ENCODE assay signal across 1 cellular context in the genomic region with DNA sequence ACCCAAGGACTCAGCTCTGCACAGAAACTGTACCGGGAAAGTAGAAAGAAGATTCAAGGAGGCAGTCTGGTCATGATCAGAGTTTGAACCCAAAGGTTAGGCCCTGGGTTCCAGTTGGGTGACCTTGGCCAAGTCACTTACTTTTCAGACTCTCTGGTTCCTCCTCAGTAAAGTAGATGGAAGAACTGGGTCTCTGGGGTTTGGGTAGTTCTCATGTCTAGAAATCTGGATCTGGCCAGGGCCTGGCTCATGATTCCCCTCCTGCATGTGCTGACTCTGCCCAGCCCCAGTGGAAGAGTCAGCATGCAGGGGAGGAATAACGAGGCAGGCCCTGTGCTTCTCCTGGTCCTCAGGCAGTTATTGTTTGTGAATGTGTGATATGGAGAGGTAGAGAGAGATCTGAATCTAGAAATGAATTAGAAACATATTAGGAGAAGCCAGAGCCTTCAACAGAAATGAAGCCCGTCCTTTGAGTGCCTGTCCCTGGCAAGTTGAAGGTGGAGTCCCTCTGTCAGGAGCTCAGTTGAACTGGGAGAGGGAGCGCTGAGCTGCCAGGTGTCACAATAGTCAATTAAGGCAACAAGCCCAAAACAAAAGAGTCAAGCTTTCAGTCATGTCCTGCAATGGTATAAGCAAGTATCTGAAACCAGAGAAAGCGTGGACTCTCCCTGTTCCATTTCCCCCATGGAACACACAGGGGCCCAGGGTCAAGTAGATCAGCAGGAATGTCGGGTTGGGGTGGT.
TF ChIP-seq lines count a peak whose summit lies in the region.

No MANE protein-coding gene starts in this region.

TF ChIP-seq in GM23338, 12 proteins besides CTCF, POLR2A, EP300 and RAD21 (continued from another document):
- TF ChIP-seq, protein P1, sequence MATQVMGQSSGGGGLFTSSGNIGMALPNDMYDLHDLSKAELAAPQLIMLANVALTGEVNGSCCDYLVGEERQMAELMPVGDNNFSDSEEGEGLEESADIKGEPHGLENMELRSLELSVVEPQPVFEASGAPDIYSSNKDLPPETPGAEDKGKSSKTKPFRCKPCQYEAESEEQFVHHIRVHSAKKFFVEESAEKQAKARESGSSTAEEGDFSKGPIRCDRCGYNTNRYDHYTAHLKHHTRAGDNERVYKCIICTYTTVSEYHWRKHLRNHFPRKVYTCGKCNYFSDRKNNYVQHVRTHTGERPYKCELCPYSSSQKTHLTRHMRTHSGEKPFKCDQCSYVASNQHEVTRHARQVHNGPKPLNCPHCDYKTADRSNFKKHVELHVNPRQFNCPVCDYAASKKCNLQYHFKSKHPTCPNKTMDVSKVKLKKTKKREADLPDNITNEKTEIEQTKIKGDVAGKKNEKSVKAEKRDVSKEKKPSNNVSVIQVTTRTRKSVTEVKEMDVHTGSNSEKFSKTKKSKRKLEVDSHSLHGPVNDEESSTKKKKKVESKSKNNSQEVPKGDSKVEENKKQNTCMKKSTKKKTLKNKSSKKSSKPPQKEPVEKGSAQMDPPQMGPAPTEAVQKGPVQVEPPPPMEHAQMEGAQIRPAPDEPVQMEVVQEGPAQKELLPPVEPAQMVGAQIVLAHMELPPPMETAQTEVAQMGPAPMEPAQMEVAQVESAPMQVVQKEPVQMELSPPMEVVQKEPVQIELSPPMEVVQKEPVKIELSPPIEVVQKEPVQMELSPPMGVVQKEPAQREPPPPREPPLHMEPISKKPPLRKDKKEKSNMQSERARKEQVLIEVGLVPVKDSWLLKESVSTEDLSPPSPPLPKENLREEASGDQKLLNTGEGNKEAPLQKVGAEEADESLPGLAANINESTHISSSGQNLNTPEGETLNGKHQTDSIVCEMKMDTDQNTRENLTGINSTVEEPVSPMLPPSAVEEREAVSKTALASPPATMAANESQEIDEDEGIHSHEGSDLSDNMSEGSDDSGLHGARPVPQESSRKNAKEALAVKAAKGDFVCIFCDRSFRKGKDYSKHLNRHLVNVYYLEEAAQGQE (IDR thresholded peaks at IDR 0.05; ENCODE audit: unreplicated experiment): no peak
- no peak for TF ChIP-seq STAT1 (IDR thresholded peaks at IDR 0.05; ENCODE audit: unreplicated experiment)
- no peak for TF ChIP-seq NANOG (IDR thresholded peaks at IDR 0.05; ENCODE audit: borderline replicate concordance)
- TF ChIP-seq CREB1 (CRISPR knock-in tag; IDR thresholded peaks at IDR 0.05; ENCODE audit: low read depth): no peak
TF ChIP-seq in GM23338: peak in this region for 0.
